ENCODE assay signal across 18 cellular contexts in the genomic region with DNA sequence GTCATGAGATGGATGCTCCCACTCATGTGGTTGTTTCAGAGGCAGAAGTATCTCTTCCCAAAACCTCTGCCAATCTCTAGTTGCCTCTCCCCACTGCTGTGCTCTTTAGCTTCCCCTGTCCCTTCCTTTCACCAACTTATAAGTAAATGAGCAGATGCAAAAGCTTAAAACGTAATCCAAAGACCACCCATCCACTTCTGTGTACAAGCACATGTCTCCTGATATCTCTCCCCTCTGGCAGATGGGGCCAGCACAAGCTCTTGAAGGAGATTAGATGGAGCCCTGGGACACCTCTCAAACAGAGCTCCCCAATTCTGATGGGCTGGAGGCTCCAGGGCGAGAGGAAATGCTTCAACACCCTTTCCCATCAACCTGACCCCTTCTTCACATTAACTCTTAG.
DNase-seq lines count a peak whose midpoint lies in the region; ATAC-seq, FAIRE-seq and TF ChIP-seq lines count a peak whose summit lies in the region.
"Had no signal": no experiment of that assay in that cellular context is flagged by ENCODE, and none has a peak within 500 bp of the region (broad histone marks: within the 10 kb centered on the region; RNA-seq: fewer than 3 reads in every experiment).

No MANE protein-coding gene starts in this region.

- H3K27me3 ChIP-seq in IMR-90 (ENCODE audit: control insufficient read depth, insufficient read depth, low read length) = no peaks in the 10 kb centered on the region
- H3K27me3 ChIP-seq in SJCRH30 = no peaks in the 10 kb centered on the region
- H3K27me3 ChIP-seq in smooth muscle cell (ENCODE audit: low read depth) = no peaks in the 10 kb centered on the region

- H3K4ac ChIP-seq in IMR-90 (ENCODE audit: low read depth, low read length) = peak overlapping the region; percentile 40; the same call in 1 of the 2 replicates

- no peak overlapping the region for H3K56ac ChIP-seq in IMR-90 (ENCODE audit: extremely low read depth, insufficient read depth, low read length)

- ATAC-seq in IMR-90 (ENCODE audit: low read depth) = no peak
- ATAC-seq: K562 had no signal

- H4K20me1 ChIP-seq in IMR-90 (ENCODE audit: insufficient read depth, low read length) = peaks cover 20% of the 10 kb centered on the region; the same call in 1 of the 2 replicates
- peaks cover 19% of the 10 kb centered on the region for H4K20me1 ChIP-seq in smooth muscle cell (ENCODE audit: low read depth)

- no peak overlapping the region for H3K14ac ChIP-seq in IMR-90 (replicated peaks; ENCODE audit: low read depth, low read length)

- no peak overlapping the region for H3K18ac ChIP-seq in IMR-90 (ENCODE audit: low read depth, low read length)

- TF ChIP-seq CTCF in IMR-90 (conservative IDR thresholded peaks at IDR 0.05; ENCODE audit: low read depth, low read length) (no peak), brain (conservative IDR thresholded peaks at IDR 0.05) (no peak), smooth muscle cell (IDR thresholded peaks at IDR 0.05; ENCODE audit: borderline replicate concordance, insufficient read depth, poor library complexity, severe bottlenecking) (no peak)

- H3K4me3 ChIP-seq in IMR-90 (ENCODE audit: insufficient read depth, low read depth, low read length) = no peak overlapping the region
- H3K4me3 ChIP-seq in SJCRH30 = no peak overlapping the region
- H3K4me3 ChIP-seq in smooth muscle cell = no peak overlapping the region
- H3K4me3 ChIP-seq: GM23248, K562 had no signal

- H3K23ac ChIP-seq in IMR-90 (ENCODE audit: low read depth, low read length) = peak overlapping the region; percentile 67; the same call in 1 of the 2 replicates

- peak; percentile 63 for FAIRE-seq in GM12891 (lab: Jason Lieb, UNC)
- FAIRE-seq: A204.1, G401.6, K562 had no signal

- 83% methylated on average over 2 of the region's 2 CpGs; no CpG with 5 or more reads in 1 of the 2 experiments for WGBS in IMR-90 (ENCODE audit: extremely low coverage in 2 of 2, insufficient read length in 1 of 2), 2 experiments
- 96% methylated on average over 2 of the region's 2 CpGs for WGBS in smooth muscle cell (ENCODE audit: low lambda C conversion rate)

- H3K4me3 Mint-ChIP-seq in brain = peak overlapping the region in 2 of 5 experiments; percentile 1 to 56
- H3K4me3 Mint-ChIP-seq: B cell; CD4-positive, alpha-beta memory T cell had no signal

- H2BK20ac ChIP-seq in IMR-90 (ENCODE audit: low read depth, low read length) = no peak overlapping the region

- TF ChIP-seq RAD21 in IMR-90 (IDR thresholded peaks at IDR 0.05; ENCODE audit: low read length) = no peak

- H3K4me2 ChIP-seq in IMR-90 (ENCODE audit: low read depth, low read length) = no peak overlapping the region
- H3K4me2 ChIP-seq in smooth muscle cell = no peak overlapping the region

- H4K8ac ChIP-seq in IMR-90 (ENCODE audit: low read depth in 2 of 2, low read length in 2 of 2) = no peak overlapping the region

- dilution Hi-C loops in IMR-90 (cut with HindIII; ENCODE audit: low sequenced_read_pairs, unreplicated experiment) = no loop called here

- CTCF ChIA-PET in IMR-90 (lab: Yijun Ruan, JAX) = no interaction called here

- H2AK5ac ChIP-seq in IMR-90 (ENCODE audit: low read depth, low read length) = peak overlapping the region; percentile 30; the same call in 1 of the 2 replicates

- no TSS peak for BruUV-seq in IMR-90 (replicated peaks; lab: Mats Ljungman, UMichigan)

- H2BK15ac ChIP-seq in IMR-90 (ENCODE audit: low read depth, low read length) = no peak overlapping the region

- no peak overlapping the region for H2BK5ac ChIP-seq in IMR-90 (ENCODE audit: low read depth, low read length, poor library complexity, severe bottlenecking)

- H3K9me3 ChIP-seq in IMR-90 (ENCODE audit: control insufficient read depth, insufficient read depth, low read length) (no peaks in the 10 kb centered on the region), SJCRH30 (replicated peaks) (no peaks in the 10 kb centered on the region), smooth muscle cell (replicated peaks; ENCODE audit: low read depth) (no peaks in the 10 kb centered on the region)

- H2AFZ ChIP-seq in IMR-90 (replicated peaks; ENCODE audit: low read length, poor library complexity) = no peak overlapping the region
- no peak overlapping the region for H2AFZ ChIP-seq in smooth muscle cell (ENCODE audit: low read depth)
- H2AFZ ChIP-seq: GM23248 had no signal

- peaks cover 51 to 77% of the 10 kb centered on the region in 2 experiments for H3K79me1 ChIP-seq in IMR-90 (ENCODE audit: low read depth in 1 of 2, low read length in 2 of 2)

- no peaks in the 10 kb centered on the region for H3K9me3 Mint-ChIP-seq in brain
- H3K9me3 Mint-ChIP-seq: CD4-positive, alpha-beta memory T cell had no signal

- no peak for DNase-seq in GM12891 (ENCODE audit: insufficient read length, low spot score)
- DNase-seq in IMR-90 = no peak
- DNase-seq in SJCRH30 = peak; percentile 66 to 78
- DNase-seq in nucleus accumbens (lab: John Stamatoyannopoulos, UW) = no peak
- no peak for DNase-seq in smooth muscle cell (lab: John Stamatoyannopoulos, UW; ENCODE audit: unreplicated experiment)
- DNase-seq in EL = no peak
- DNase-seq in NCI-H1092 (lab: John Stamatoyannopoulos, UW) = no peak
- DNase-seq: C1 segment of cervical spinal cord; CD4-positive, alpha-beta memory T cell; DMS79; GM23248; H7 had no signal

- peak overlapping the region in 3 of 5 experiments; percentile 42 to 47 (median 45) for H3K27ac Mint-ChIP-seq in brain
- H3K27ac Mint-ChIP-seq: B cell had no signal

- H3K4me1 Mint-ChIP-seq in brain = peaks cover 74% of the 10 kb centered on the region
- H3K4me1 Mint-ChIP-seq: B cell had no signal

- H3K27ac ChIP-seq in IMR-90 (ENCODE audit: insufficient read depth, low read length) (no peak overlapping the region), SJCRH30 (peak overlapping the region; percentile 55), smooth muscle cell (ENCODE audit: low read depth) (no peak overlapping the region)
- H3K27ac ChIP-seq: GM23248, HL-60 had no signal

- H4K91ac ChIP-seq in IMR-90 (ENCODE audit: insufficient read depth, low read depth, low read length) = 0 out of 2 replicates have a peak overlapping the region, but pooled peaks have one; percentile 23

- H3K4me1 ChIP-seq in IMR-90 (ENCODE audit: control insufficient read depth, insufficient read depth, low read length) (peaks cover 25% of the 10 kb centered on the region), SJCRH30 (peaks cover 52% of the 10 kb centered on the region), smooth muscle cell (ENCODE audit: low read depth) (peaks cover 10% of the 10 kb centered on the region)

- H3K36me3 Mint-ChIP-seq in brain = no peaks in the 10 kb centered on the region
- H3K36me3 Mint-ChIP-seq: CD4-positive, alpha-beta memory T cell had no signal

- intact Hi-C loops in IMR-90 (cut with micrococcal nuclease) = no loop called here

- POLR2A ChIA-PET in IMR-90 (lab: Charles Lee; ENCODE audit: unreplicated experiment) = no interaction called here

- H3K36me3 ChIP-seq in IMR-90 (ENCODE audit: control insufficient read depth, insufficient read depth, low read length) (no peaks in the 10 kb centered on the region), SJCRH30 (no peaks in the 10 kb centered on the region), smooth muscle cell (ENCODE audit: low read depth) (no peaks in the 10 kb centered on the region)

- in situ Hi-C loops in IMR-90 (cut with MboI; ENCODE audit: low sequenced_read_pairs) = no loop called here

- peaks cover 23% of the 10 kb centered on the region for H3K9me1 ChIP-seq in IMR-90 (ENCODE audit: insufficient read depth, low read length)

- H2BK120ac ChIP-seq in IMR-90 (ENCODE audit: low read depth, low read length) = peak overlapping the region; percentile 3; the same call in 1 of the 2 replicates

- peaks cover 57% of the 10 kb centered on the region for H3K79me2 ChIP-seq in smooth muscle cell (ENCODE audit: low read depth)

- H3K9ac ChIP-seq in IMR-90 (ENCODE audit: low read depth, low read length) (no peak overlapping the region), smooth muscle cell (ENCODE audit: low read depth) (no peak overlapping the region)
- H3K9ac ChIP-seq: GM23248 had no signal

- H3F3A ChIP-seq in smooth muscle cell (ENCODE audit: low read depth) = no peaks in the 10 kb centered on the region

- H4K5ac ChIP-seq in IMR-90 (ENCODE audit: low read depth, low read length) = no peak overlapping the region

- no peak for TF ChIP-seq POLR2A in GM12891 (IDR thresholded peaks at IDR 0.05; ENCODE audit: low read depth, low read length)
- TF ChIP-seq POLR2A in IMR-90 (IDR thresholded peaks at IDR 0.05; ENCODE audit: low read depth, low read length) = no peak

- H3K27me3 Mint-ChIP-seq in brain = peaks cover 3% of the 10 kb centered on the region
- H3K27me3 Mint-ChIP-seq: CD4-positive, alpha-beta memory T cell had no signal

- no peak overlapping the region for H2AK9ac ChIP-seq in IMR-90 (replicated peaks; ENCODE audit: low read depth, low read length, poor library complexity)

TF ChIP-seq in GM12891, 5 proteins besides CTCF, POLR2A, EP300 and RAD21:
- TF ChIP-seq POU2F2 (IDR thresholded peaks at IDR 0.05; ENCODE audit: low read depth, low read length) (no peak), POLR2AphosphoS5 (IDR thresholded peaks at IDR 0.05; ENCODE audit: low read depth, low read length) (no peak), SPI1 (IDR thresholded peaks at IDR 0.05; ENCODE audit: low read depth, low read length) (no peak), TAF1 (IDR thresholded peaks at IDR 0.05; ENCODE audit: low read depth, low read length) (no peak), PAX5 (IDR thresholded peaks at IDR 0.05; ENCODE audit: insufficient read depth, low read length, severe bottlenecking) (no peak)
TF ChIP-seq in GM12891: peak in this region for 0.

TF ChIP-seq in IMR-90, 13 proteins besides CTCF, POLR2A, EP300 and RAD21:
- no peak for TF ChIP-seq RFX5 (IDR thresholded peaks at IDR 0.05; ENCODE audit: low read depth, low read length)
- TF ChIP-seq MAFK (IDR thresholded peaks at IDR 0.05; ENCODE audit: low read depth, low read length) = no peak
- no peak for TF ChIP-seq MXI1 (IDR thresholded peaks at IDR 0.05; ENCODE audit: borderline replicate concordance, low read depth, low read length)
- TF ChIP-seq NFE2L2 (IDR thresholded peaks at IDR 0.05; ENCODE audit: low read depth, low read length) = no peak
- TF ChIP-seq BHLHE40 (IDR thresholded peaks at IDR 0.05; ENCODE audit: low read depth, low read length) = no peak
- no peak for TF ChIP-seq CEBPB (IDR thresholded peaks at IDR 0.05; ENCODE audit: low read depth, low read length)

Comparison
In these comparisons a context has a peak if more than half of its experiments do, and no peak if none do; other contexts are left out.
1. DNase-seq: peak in SJCRH30 (2 of 2); none in GM12891 (single experiment), IMR-90 (single experiment), nucleus accumbens (0 of 56), smooth muscle cell (single experiment), EL (single experiment) and NCI-H1092 (single experiment).